Comparison of ENCODE assay signal across 9 cellular contexts in genomic region chr1:17128361-17128760, GRCh38. TPM values are rescaled to one million over a fixed set of nuclear protein-coding genes. Genes with fewer than 3 reads are reported as not detected.
DNase-seq lines count a peak whose midpoint lies in the region; ATAC-seq, FAIRE-seq and TF ChIP-seq lines count a peak whose summit lies in the region.
"Had no signal": no experiment of that assay in that cellular context is flagged by ENCODE, and none has a peak within 500 bp of the region (broad histone marks: within the 10 kb centered on the region; RNA-seq: fewer than 3 reads in every experiment).

No MANE protein-coding gene starts in this region.

- H3K27ac ChIP-seq in ovary = no peak overlapping the region

- no peaks in the 10 kb centered on the region for H3K9me3 ChIP-seq in ovary

- WGBS in ovary, 3 donors = 3 to 13% (median 3%) methylated on average over 5 of the region's 5 CpGs

- intact Hi-C loops in sciatic nerve (cut with DNase I) (no loop called here), ovary (cut with DNase I) (loop anchor here (10.0 kb wide), 4 partner anchors 64 to 276 kb away; no protein-coding TSS in a partner anchor)

- no peak for TF ChIP-seq EP300 in ovary (IDR thresholded peaks at IDR 0.05)

- H3K4me3 ChIP-seq in ovary = no peak overlapping the region

- FAIRE-seq in H54 (lab: Jason Lieb, UNC) (peak; percentile 48), D721Med (lab: Jason Lieb, UNC) (no peak)

- H3K27me3 ChIP-seq in ovary = no peaks in the 10 kb centered on the region

- TF ChIP-seq CTCF in ovary (IDR thresholded peaks at IDR 0.05) (no peak), D721Med (IDR thresholded peaks at IDR 0.05; ENCODE audit: insufficient read depth, missing control alignments) (no peak)

- peak; percentile 56 for ATAC-seq in sciatic nerve

- DNase-seq in H54 (ENCODE audit: insufficient read length, low spot score) (peak; percentile 76), RPMI8226 (peak; percentile 41), fibroblast of gingiva (ENCODE audit: low read depth) (peak; percentile 91), sciatic nerve (ENCODE audit: low spot score) (no peak), ovary (no peak), middle frontal gyrus (ENCODE audit: extremely low spot score, low spot score) (no peak), D721Med (ENCODE audit: insufficient read length, low spot score) (no peak)
- no peak for DNase-seq in stimulated activated CD8-positive, alpha-beta memory T cell treated with anti-CD3 and anti-CD28 coated beads, Interleukin-4, amount 100 ng/mL, for 48 hours

- no peaks in the 10 kb centered on the region for H3K36me3 ChIP-seq in ovary

- no peaks in the 10 kb centered on the region for H3K4me1 ChIP-seq in ovary (ENCODE audit: insufficient read depth)

- TF ChIP-seq POLR2A in H54 (IDR thresholded peaks at IDR 0.05; ENCODE audit: low read depth, low read length) = no peak
- no peak for TF ChIP-seq POLR2A in ovary (IDR thresholded peaks at IDR 0.05)

RNA-seq across cellular contexts. Expression of gene PADI2, which starts 9.1 kb away (rescaled TPM):
- total RNA-seq in sciatic nerve = 21.2 TPM
- total RNA-seq in ovary = 1 to 10 TPM in 3 of 7 donors, under 1 TPM in 4; 0.18 to 5.2 (median 0.55) TPM
- polyA plus RNA-seq in ovary = 1 to 10 TPM in 1 of 2 donors, under 1 TPM in 1; 0.07 to 1.2 TPM
- total RNA-seq: activated CD8-positive, alpha-beta memory T cell treated with anti-CD3 and anti-CD28 coated beads for 36 hours had no signal

Comparison
In these comparisons a context has a peak if more than half of its experiments do, and no peak if none do; other contexts are left out.
1. DNase-seq: peak in H54 (single experiment), RPMI8226 (single experiment) and fibroblast of gingiva (single experiment); none in sciatic nerve (single experiment), ovary (0 of 5), stimulated activated CD8-positive, alpha-beta memory T cell treated with anti-CD3 and anti-CD28 coated beads, Interleukin-4, amount 100 ng/mL, for 48 hours (single experiment), middle frontal gyrus (single experiment) and D721Med (single experiment).